In the genomic region with DNA sequence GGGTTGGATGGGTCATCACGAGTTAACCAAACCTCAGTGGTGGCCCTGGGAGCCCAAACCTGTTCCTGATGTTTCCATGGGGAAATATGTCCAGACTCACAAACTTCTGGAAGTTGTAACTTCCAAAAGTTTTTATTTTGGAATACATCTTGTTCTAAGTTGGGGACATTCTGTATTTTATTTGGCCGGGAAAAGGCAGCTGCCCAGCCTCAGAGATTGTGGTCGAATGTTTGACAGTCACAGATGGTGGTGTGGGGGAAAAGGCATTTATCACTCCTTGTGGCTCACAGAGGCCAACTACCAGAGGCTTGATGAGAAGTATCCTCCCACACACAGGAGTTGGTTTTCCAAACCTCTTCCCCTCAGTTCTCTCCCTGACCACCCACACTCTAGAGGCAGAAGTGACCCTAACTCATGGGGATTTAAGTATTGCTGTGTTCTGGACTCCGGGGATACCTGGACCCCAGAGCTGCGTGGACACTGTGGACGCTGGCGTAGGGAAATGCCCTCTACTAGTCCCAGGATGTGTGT, we compare ENCODE assay signal across 11 cellular contexts.
A peak's percentile ranks its signal among the peaks of the same experiment; 100 is the strongest.
DNase-seq lines count a peak whose midpoint lies in the region; ATAC-seq, FAIRE-seq and TF ChIP-seq lines count a peak whose summit lies in the region.
"Had no signal": no experiment of that assay in that cellular context is flagged by ENCODE, and none has a peak within 500 bp of the region (broad histone marks: within the 10 kb centered on the region; RNA-seq: fewer than 3 reads in every experiment).

No MANE protein-coding gene starts in this region.

- H2AFZ ChIP-seq in K562 (ENCODE audit: low read depth, low read length) (no peak overlapping the region), mesenchymal stem cell (ENCODE audit: low read depth, low read length) (no peak overlapping the region)

- H2BK15ac ChIP-seq in mesenchymal stem cell (ENCODE audit: low read depth, poor library complexity, severe bottlenecking), result no peak overlapping the region

- no peak for TF ChIP-seq RAD21 in K562 (CRISPR knock-in tag; conservative IDR thresholded peaks at IDR 0.05 in 1 of 2, IDR thresholded peaks at IDR 0.05 in 1 of 2)

- H2BK12ac ChIP-seq in mesenchymal stem cell (ENCODE audit: low read length in 2 of 2), result peak overlapping the region; percentile 93 to 95

- H3K79me1 ChIP-seq in mesenchymal stem cell (replicated peaks; ENCODE audit: low read length, poor library complexity, severe bottlenecking), result no peaks in the 10 kb centered on the region

- no peak overlapping the region for H3K4ac ChIP-seq in mesenchymal stem cell (ENCODE audit: low read depth in 1 of 2, low read length in 2 of 2)

- H3K4me3 ChIP-seq in K562 (no peak overlapping the region), mesenchymal stem cell (ENCODE audit: insufficient read depth in 1 of 2, low read depth in 1 of 2, low read length in 2 of 2) (no peak overlapping the region), thoracic aorta (no peak overlapping the region)

- H3K36me3 ChIP-seq in K562 (ENCODE audit: control insufficient read depth, insufficient read depth, low read length) (no peaks in the 10 kb centered on the region), mesenchymal stem cell (ENCODE audit: control insufficient read depth in 1 of 2, insufficient read depth in 2 of 2, low read depth in 1 of 2, low read length in 2 of 2) (no peaks in the 10 kb centered on the region), thoracic aorta (no peaks in the 10 kb centered on the region)

- peak overlapping the region; percentile 10 for H4K8ac ChIP-seq in mesenchymal stem cell (ENCODE audit: low read length)

- no peak for TF ChIP-seq POLR2A in K562 (conservative IDR thresholded peaks at IDR 0.05)

- no peak overlapping the region for H3K4me2 ChIP-seq in K562 (ENCODE audit: insufficient read depth, low read length)
- no peak overlapping the region for H3K4me2 ChIP-seq in mesenchymal stem cell (ENCODE audit: low read length, poor library complexity, severe bottlenecking)

- peak; percentile 18 for DNase-seq in activated CD4-positive, CD25-positive, alpha-beta regulatory T cell treated with anti-CD3 and anti-CD28 coated beads, Interleukin-2, amount 50 U/mL, for 72 hours
- DNase-seq in activated CD4-positive, CD25-positive, alpha-beta regulatory T cell (lab: John Stamatoyannopoulos, UW), result no peak
- DNase-seq in K562 (ENCODE audit: extremely low read depth in 1 of 4, low spot score in 3 of 4) (no peak), mesenchymal stem cell (peak; percentile 76), thoracic aorta (ENCODE audit: low spot score) (no peak), GM20000 (ENCODE audit: low spot score) (no peak), DMS 273 treated with DMSO at 0.1 percent for 48 hours (lab: John Stamatoyannopoulos, UW) (no peak)
- DNase-seq: activated CD4-positive, alpha-beta T cell treated with anti-CD3 and anti-CD28 coated beads for 1 hour; Karpas-422; stimulated activated CD4-positive, alpha-beta T cell treated with anti-CD3 and anti-CD28 coated beads, Interleukin-15, amount 100 ng/mL, for 24 hours had no signal

- no peak for TF ChIP-seq EP300 in K562 (IDR thresholded peaks at IDR 0.05; ENCODE audit: low read length)

- no peak overlapping the region for H3K9ac ChIP-seq in K562 (ENCODE audit: insufficient read depth in 1 of 2, low read depth in 2 of 2, low read length in 2 of 2)
- no peak overlapping the region for H3K9ac ChIP-seq in mesenchymal stem cell (ENCODE audit: low read length)

- no peaks in the 10 kb centered on the region for H3K9me1 ChIP-seq in K562 (ENCODE audit: control insufficient read depth, insufficient read depth, low read length)

- H3K9me3 ChIP-seq in K562 (replicated peaks; ENCODE audit: control insufficient read depth, insufficient read depth, low read depth, low read length) (no peaks in the 10 kb centered on the region), mesenchymal stem cell (ENCODE audit: control insufficient read depth, low read length) (no peaks in the 10 kb centered on the region), thoracic aorta (no peaks in the 10 kb centered on the region)

- TF ChIP-seq CTCF in K562 (IDR thresholded peaks at IDR 0.05 in 2 of 3, conservative IDR thresholded peaks at IDR 0.05 in 1 of 3; ENCODE audit: insufficient read depth in 2 of 3, low read depth in 1 of 3, low read length in 3 of 3), result no peak
- no peak for TF ChIP-seq CTCF in thoracic aorta (IDR thresholded peaks at IDR 0.05)
- TF ChIP-seq CTCF in GM20000 (IDR thresholded peaks at IDR 0.05; ENCODE audit: extremely low read depth, missing control alignments), result no peak

- no peak for FAIRE-seq in K562 (lab: Jason Lieb, UNC)

- H2BK5ac ChIP-seq in mesenchymal stem cell (ENCODE audit: low read depth, low read length, poor library complexity, severe bottlenecking), result no peak overlapping the region

- intact Hi-C loops in K562 (cut with micrococcal nuclease), result no loop called here

- POLR2A ChIA-PET in K562 (lab: Yijun Ruan, JAX), result no interaction called here

- in situ Hi-C loops in K562 (cut with MboI), result no loop called here

- ATAC-seq in K562, result no peak
- ATAC-seq in thoracic aorta (ENCODE audit: insufficient number of reproducible peaks, low FRiP score, low read depth), result peak; percentile 63
- no peak for ATAC-seq in GM19328 (IDR thresholded peaks at IDR 0.05; ENCODE audit: unreplicated experiment)

- H3K27ac ChIP-seq in K562 (ENCODE audit: extremely low read depth, low read depth, low read length), result no peak overlapping the region
- H3K27ac ChIP-seq in mesenchymal stem cell (ENCODE audit: low read length, poor library complexity, severe bottlenecking), result no peak overlapping the region
- peak overlapping the region; percentile 99 to 100 for H3K27ac ChIP-seq in thoracic aorta

- peaks cover 1 to 4% of the 10 kb centered on the region in 2 experiments; a peak in 4 of 5 replicates for H3K4me1 ChIP-seq in K562 (replicated peaks in 1 of 2; ENCODE audit: control insufficient read depth in 2 of 2, insufficient read depth in 2 of 2, low read length in 2 of 2)
- H3K4me1 ChIP-seq in mesenchymal stem cell (ENCODE audit: control insufficient read depth, insufficient read depth, low read depth, low read length), result peaks cover 10% of the 10 kb centered on the region
- peaks cover 41 to 95% of the 10 kb centered on the region in 2 donors for H3K4me1 ChIP-seq in thoracic aorta (ENCODE audit: control insufficient read depth in 1 of 2, low read depth in 2 of 2)

- H4K20me1 ChIP-seq in K562 (replicated peaks; ENCODE audit: control insufficient read depth, insufficient read depth, low read length), result 0 out of 2 replicates have a peak, but pooled peaks cover 3% of the 10 kb centered on the region

- peaks cover 4 to 51% of the 10 kb centered on the region in 2 experiments; a peak in 3 of 5 replicates for H3K27me3 ChIP-seq in K562 (ENCODE audit: control insufficient read depth in 2 of 2, insufficient read depth in 2 of 2, low read length in 2 of 2)
- H3K27me3 ChIP-seq in mesenchymal stem cell (ENCODE audit: control insufficient read depth in 1 of 2, insufficient read depth in 1 of 2, low read length in 2 of 2), result no peaks in the 10 kb centered on the region
- no peaks in the 10 kb centered on the region for H3K27me3 ChIP-seq in thoracic aorta (replicated peaks; ENCODE audit: insufficient read depth)

- H4K91ac ChIP-seq in mesenchymal stem cell (ENCODE audit: low read length), result no peak overlapping the region

- no peak overlapping the region for H2AK5ac ChIP-seq in mesenchymal stem cell (ENCODE audit: low read length, severe bottlenecking)

- H2BK120ac ChIP-seq in mesenchymal stem cell (ENCODE audit: low read depth, low read length), result no peak overlapping the region

- no peak overlapping the region for H3K14ac ChIP-seq in mesenchymal stem cell (ENCODE audit: low read length in 2 of 2)

- BruUV-seq in K562 (replicated peaks; lab: Mats Ljungman, UMichigan), result no TSS peak

- WGBS in K562 (ENCODE audit: insufficient coverage, low coverage, missing lambda C conversion rate), result 13% methylated on average over 7 of the region's 7 CpGs
- 66% methylated on average over 7 of the region's 7 CpGs for WGBS in mesenchymal stem cell

- no peaks in the 10 kb centered on the region for H3K79me2 ChIP-seq in K562 (ENCODE audit: control insufficient read depth, insufficient read depth, low read length)

- peak overlapping the region; percentile 30 to 42 for H3K18ac ChIP-seq in mesenchymal stem cell (ENCODE audit: low read depth in 1 of 2, low read length in 2 of 2)

- CTCF ChIA-PET in K562 (lab: Yijun Ruan, JAX; ENCODE audit: low intra/inter-chr PET ratio), result no interaction called here

- no peak overlapping the region for H3K23ac ChIP-seq in mesenchymal stem cell (ENCODE audit: low read length in 2 of 2)

TF ChIP-seq in K562, 482 proteins besides CTCF, POLR2A, EP300 and RAD21 (continues in another document):
- TF ChIP-seq TCF3 (CRISPR knock-in tag; IDR thresholded peaks at IDR 0.05), result peak; percentile 22; the same call in 1 of the 2 replicates
- TF ChIP-seq, protein P1, sequence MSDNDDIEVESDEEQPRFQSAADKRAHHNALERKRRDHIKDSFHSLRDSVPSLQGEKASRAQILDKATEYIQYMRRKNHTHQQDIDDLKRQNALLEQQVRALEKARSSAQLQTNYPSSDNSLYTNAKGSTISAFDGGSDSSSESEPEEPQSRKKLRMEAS (CRISPR knock-in tag; IDR thresholded peaks at IDR 0.05), result no peak
- TF ChIP-seq, protein P2, sequence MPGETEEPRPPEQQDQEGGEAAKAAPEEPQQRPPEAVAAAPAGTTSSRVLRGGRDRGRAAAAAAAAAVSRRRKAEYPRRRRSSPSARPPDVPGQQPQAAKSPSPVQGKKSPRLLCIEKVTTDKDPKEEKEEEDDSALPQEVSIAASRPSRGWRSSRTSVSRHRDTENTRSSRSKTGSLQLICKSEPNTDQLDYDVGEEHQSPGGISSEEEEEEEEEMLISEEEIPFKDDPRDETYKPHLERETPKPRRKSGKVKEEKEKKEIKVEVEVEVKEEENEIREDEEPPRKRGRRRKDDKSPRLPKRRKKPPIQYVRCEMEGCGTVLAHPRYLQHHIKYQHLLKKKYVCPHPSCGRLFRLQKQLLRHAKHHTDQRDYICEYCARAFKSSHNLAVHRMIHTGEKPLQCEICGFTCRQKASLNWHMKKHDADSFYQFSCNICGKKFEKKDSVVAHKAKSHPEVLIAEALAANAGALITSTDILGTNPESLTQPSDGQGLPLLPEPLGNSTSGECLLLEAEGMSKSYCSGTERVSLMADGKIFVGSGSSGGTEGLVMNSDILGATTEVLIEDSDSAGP (CRISPR knock-in tag; IDR thresholded peaks at IDR 0.05), result no peak
- TF ChIP-seq ETV5 (CRISPR knock-in tag; IDR thresholded peaks at IDR 0.05; ENCODE audit: low read depth), result no peak
- TF ChIP-seq, protein P3, sequence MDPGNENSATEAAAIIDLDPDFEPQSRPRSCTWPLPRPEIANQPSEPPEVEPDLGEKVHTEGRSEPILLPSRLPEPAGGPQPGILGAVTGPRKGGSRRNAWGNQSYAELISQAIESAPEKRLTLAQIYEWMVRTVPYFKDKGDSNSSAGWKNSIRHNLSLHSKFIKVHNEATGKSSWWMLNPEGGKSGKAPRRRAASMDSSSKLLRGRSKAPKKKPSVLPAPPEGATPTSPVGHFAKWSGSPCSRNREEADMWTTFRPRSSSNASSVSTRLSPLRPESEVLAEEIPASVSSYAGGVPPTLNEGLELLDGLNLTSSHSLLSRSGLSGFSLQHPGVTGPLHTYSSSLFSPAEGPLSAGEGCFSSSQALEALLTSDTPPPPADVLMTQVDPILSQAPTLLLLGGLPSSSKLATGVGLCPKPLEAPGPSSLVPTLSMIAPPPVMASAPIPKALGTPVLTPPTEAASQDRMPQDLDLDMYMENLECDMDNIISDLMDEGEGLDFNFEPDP (CRISPR knock-in tag; IDR thresholded peaks at IDR 0.05), result no peak

Comparison
In these comparisons a context has a peak if more than half of its experiments do, and no peak if none do; other contexts are left out.
1. DNase-seq: peak in activated CD4-positive, CD25-positive, alpha-beta regulatory T cell treated with anti-CD3 and anti-CD28 coated beads, Interleukin-2, amount 50 U/mL, for 72 hours (single experiment) and mesenchymal stem cell (single experiment); none in activated CD4-positive, CD25-positive, alpha-beta regulatory T cell (0 of 4), K562 (0 of 4), thoracic aorta (single experiment), GM20000 (single experiment) and DMS 273 treated with DMSO at 0.1 percent for 48 hours (single experiment).
2. H3K27ac ChIP-seq: peak in thoracic aorta (2 of 2); none in K562 (single experiment) and mesenchymal stem cell (single experiment).